Comparison of ENCODE assay signal across 26 cellular contexts in genomic region chr4:3522651-3523050, GRCh38. TPM values are rescaled to one million over a fixed set of nuclear protein-coding genes. Genes with fewer than 3 reads are reported as not detected.
DNase-seq lines count a peak whose midpoint lies in the region; ATAC-seq, FAIRE-seq and TF ChIP-seq lines count a peak whose summit lies in the region.
"Had no signal": no experiment of that assay in that cellular context is flagged by ENCODE, and none has a peak within 500 bp of the region (broad histone marks: within the 10 kb centered on the region; RNA-seq: fewer than 3 reads in every experiment).

No MANE protein-coding gene starts in this region.

- no peak overlapping the region for H3K27ac ChIP-seq in kidney (ENCODE audit: low read depth in 2 of 2, low read length in 2 of 2)

- intact Hi-C loops in kidney (cut with DNase I): no loop called here
- intact Hi-C loops in posterior vena cava (cut with DNase I): no loop called here

- no peaks in the 10 kb centered on the region for H3K9me3 ChIP-seq in kidney (ENCODE audit: control insufficient read depth in 1 of 2, low read length in 2 of 2)
- H3K9me3 ChIP-seq: BE2C, HAP-1, MG63 had no signal

- peaks cover 0 to under 1% of the 10 kb centered on the region in 2 donors for H3K4me1 ChIP-seq in kidney (ENCODE audit: control insufficient read depth in 1 of 2, insufficient read depth in 1 of 2, low read depth in 1 of 2, low read length in 2 of 2)
- H3K4me1 ChIP-seq: HAP-1 had no signal

- no peak for FAIRE-seq in kidney (lab: Jason Lieb, UNC)
- FAIRE-seq: GM12891 had no signal

- H3K4me3 ChIP-seq in kidney (ENCODE audit: low read length in 2 of 2): no peak overlapping the region
- H3K4me3 ChIP-seq: HAP-1, MG63 had no signal

- peak; percentile 56 for DNase-seq in activated effector memory CD4-positive, alpha-beta T cell treated with anti-CD3 and anti-CD28 coated beads, Interleukin-2, amount 50 U/mL, for 16 hours
- no peak for DNase-seq in activated effector memory CD4-positive, alpha-beta T cell treated with Interleukin-2 at 50 U/mL for 16 hours
- DNase-seq in kidney: peak; percentile 38
- DNase-seq in posterior vena cava (ENCODE audit: low spot score): peak; percentile 48
- no peak for DNase-seq in SW480 (ENCODE audit: low spot score)
- no peak for DNase-seq in HK-2 (ENCODE audit: unreplicated experiment)
- DNase-seq: 8988T, ACHN, BE2C, Calu3, DMS79 treated with DMSO at 0.1 percent for 48 hours, GF-D8, GOT3, HFFc6, IMR-90, KG1, MG63, NCI-H1105 treated with DMSO at 0.1 percent for 48 hours, NCI-H2029, NCI-H2227 treated with DMSO at 0.1 percent for 48 hours, NCI-H526 treated with DMSO at 0.1 percent for 48 hours, RPMI8226, SHP77 had no signal

- H3K36me3 ChIP-seq in kidney (ENCODE audit: control insufficient read depth in 1 of 2, insufficient read depth in 2 of 2, low read length in 2 of 2): peaks cover 31 to 55% of the 10 kb centered on the region in 2 donors
- H3K36me3 ChIP-seq: MG63 had no signal

- no peak for TF ChIP-seq CTCF in kidney (IDR thresholded peaks at IDR 0.05; ENCODE audit: borderline replicate concordance, extremely low read depth, insufficient read depth)

- no peak for ATAC-seq in HG03457 (IDR thresholded peaks at IDR 0.05; ENCODE audit: unreplicated experiment)

- no peak overlapping the region for H3K9ac ChIP-seq in kidney (ENCODE audit: low read length in 2 of 2)

RNA-seq across cellular contexts. Expression of gene LRPAP1, which starts 9.6 kb away (rescaled TPM):
- 204 TPM for total RNA-seq in kidney
- polyA plus RNA-seq in kidney (ENCODE audit: insufficient read depth, low read depth, low replicate concordance): 373 TPM
- 100 to 1,000 TPM in 1 of 2 donors, 10 to 100 TPM in 1; 97.9 to 147 TPM for total RNA-seq in posterior vena cava

RNA-seq across cellular contexts. Expression of gene DOK7, which starts 59.5 kb away (rescaled TPM):
- 7.0 TPM for total RNA-seq in kidney
- 1.2 TPM for polyA plus RNA-seq in kidney (ENCODE audit: insufficient read depth, low read depth, low replicate concordance)
- under 1 TPM in 1 of 2 donors, not detected in 1; 0.14 TPM for total RNA-seq in posterior vena cava
- total RNA-seq: HFFc6, IMR-90 had no signal
- polyA plus RNA-seq: IMR-90 had no signal

Comparison
In these comparisons a context has a peak if more than half of its experiments do, and no peak if none do; other contexts are left out.
1. DNase-seq: peak in activated effector memory CD4-positive, alpha-beta T cell treated with anti-CD3 and anti-CD28 coated beads, Interleukin-2, amount 50 U/mL, for 16 hours (single experiment), kidney (single experiment) and posterior vena cava (single experiment); none in activated effector memory CD4-positive, alpha-beta T cell treated with Interleukin-2 at 50 U/mL for 16 hours (single experiment), SW480 (single experiment) and HK-2 (single experiment).